Comparison of ENCODE assay signal across 10 cellular contexts in genomic region chr17:45440161-45440859, GRCh38. TPM values are rescaled to one million over a fixed set of nuclear protein-coding genes. Genes with fewer than 3 reads are reported as not detected.
DNase-seq lines count a peak whose midpoint lies in the region; ATAC-seq and TF ChIP-seq lines count a peak whose summit lies in the region.
"Had no signal": no experiment of that assay in that cellular context is flagged by ENCODE, and none has a peak within 500 bp of the region (broad histone marks: within the 10 kb centered on the region; RNA-seq: fewer than 3 reads in every experiment).

No MANE protein-coding gene starts in this region.

- H3K4me3 ChIP-seq in astrocyte of the spinal cord (ENCODE audit: low read depth, low read length): no peak overlapping the region

- ATAC-seq in naive B cell (ENCODE audit: low read depth in 2 of 2) (no peak), GM21390 (IDR thresholded peaks at IDR 0.05; ENCODE audit: unreplicated experiment) (no peak), HG03460 (IDR thresholded peaks at IDR 0.05; ENCODE audit: unreplicated experiment) (no peak)

- H3K27me3 Mint-ChIP-seq in naive B cell: no peaks in the 10 kb centered on the region

- H3K4me3 Mint-ChIP-seq in naive B cell: no peak overlapping the region
- H3K4me3 Mint-ChIP-seq: nephron had no signal

- peak overlapping the region in 4 of 6 donors; percentile 33 to 69 (median 60) for H3K27ac Mint-ChIP-seq in naive B cell
- H3K27ac Mint-ChIP-seq: nephron had no signal

- peak; percentile 2 for DNase-seq in GM03348 (ENCODE audit: low spot score)
- peak; percentile 30 for DNase-seq in NCI-H1105 treated with DMSO at 0.1 percent for 48 hours (lab: John Stamatoyannopoulos, UW)
- DNase-seq in astrocyte of the spinal cord (ENCODE audit: low read depth, low spot score): peak; percentile 6
- no peak for DNase-seq in naive B cell
- DNase-seq in A172 (ENCODE audit: low spot score): no peak
- DNase-seq in activated naive CD4-positive, alpha-beta T cell treated with Interleukin-2 at 50 U/mL for 16 hours: no peak
- DNase-seq: NCI-H226 had no signal

- H3K36me3 Mint-ChIP-seq in naive B cell: peaks cover 0 to 13% of the 10 kb centered on the region in 2 donors

- in situ Hi-C loops in astrocyte of the spinal cord (cut with HindIII; ENCODE audit: low sequenced_read_pairs): no loop called here

- H3K4me1 Mint-ChIP-seq in naive B cell: peaks cover 5 to 21% (median 11%) of the 10 kb centered on the region in 3 donors

- H3K9me3 Mint-ChIP-seq in naive B cell: no peaks in the 10 kb centered on the region
- H3K9me3 Mint-ChIP-seq: nephron had no signal

- TF ChIP-seq CTCF in astrocyte of the spinal cord (IDR thresholded peaks at IDR 0.05; ENCODE audit: low read depth, low read length): no peak

RNA-seq across cellular contexts. Expression of gene ARHGAP27, which starts 7.6 kb away (rescaled TPM):
- 10 to 100 TPM; 32.3 to 76.2 (median 40.9) TPM for polyA plus RNA-seq in naive B cell (ENCODE audit: low read depth in 6 of 6)
- total RNA-seq in A172 (2014; rRNA removed; shearing (Covaris generic)): 9.5 and 17.8 TPM in 2 replicates

RNA-seq across cellular contexts. Expression of gene PLEKHM1, which starts 50.2 kb away (rescaled TPM):
- 10 to 100 TPM in 5 of 6 donors, 1 to 10 TPM in 1; 6.3 to 19.6 (median 16.2) TPM for polyA plus RNA-seq in naive B cell (ENCODE audit: low read depth in 6 of 6)
- 13.4 and 15.7 TPM in 2 replicates for total RNA-seq in A172 (2014; rRNA removed; shearing (Covaris generic))

Comparison
In these comparisons a context has a peak if more than half of its experiments do, and no peak if none do; other contexts are left out.
1. DNase-seq: peak in GM03348 (single experiment), NCI-H1105 treated with DMSO at 0.1 percent for 48 hours (single experiment) and astrocyte of the spinal cord (single experiment); none in naive B cell (single experiment), A172 (single experiment) and activated naive CD4-positive, alpha-beta T cell treated with Interleukin-2 at 50 U/mL for 16 hours (single experiment).